16 cellular contexts compared by ENCODE assay signal in genomic region chrX:153549807-153550206, GRCh38. TPM values are rescaled to one million over a fixed set of nuclear protein-coding genes. Genes with fewer than 3 reads are reported as not detected.
"Had no signal": no experiment of that assay in that cellular context is flagged by ENCODE, and none has a peak within 500 bp of the region (broad histone marks: within the 10 kb centered on the region; RNA-seq: fewer than 3 reads in every experiment).

No MANE protein-coding gene starts in this region.

- H3K4me3 ChIP-seq: stomach, testis, upper lobe of left lung had no signal

- H3K9ac ChIP-seq: parathyroid adenoma had no signal

- DNase-seq: activated CD4-positive, alpha-beta T cell treated with anti-CD3 and anti-CD28 coated beads, Interleukin-2, amount 10 ng/mL, durations not matched to agents 7 days and 5 days; activated CD4-positive, CD25-positive, alpha-beta regulatory T cell; activated CD8-positive, alpha-beta memory T cell treated with anti-CD3 and anti-CD28 coated beads for 24 hours; activated naive CD8-positive, alpha-beta T cell treated with anti-CD3 and anti-CD28 coated beads, Interleukin-2, amount 10 ng/mL, durations not matched to agents 7 days and 5 days; effector CD8-positive, alpha-beta T cell; foreskin fibroblast; immature natural killer cell; mesenchymal stem cell; natural killer cell; stimulated activated CD4-positive, alpha-beta T cell treated with anti-CD3 and anti-CD28 coated beads, Interleukin-1b, Interleukin-23, amount 100 ng/mL, for 48 hours; stomach; testis had no signal

- H3K9me3 ChIP-seq: neutrophil, stomach, testis, upper lobe of left lung had no signal

- H3K4me1 ChIP-seq: parathyroid adenoma, stomach, testis, upper lobe of left lung had no signal

- H2AFZ ChIP-seq: parathyroid adenoma had no signal

- H3K27ac ChIP-seq: neutrophil, parathyroid adenoma, stomach, testis, upper lobe of left lung had no signal

- H3K27me3 ChIP-seq: neutrophil, testis, upper lobe of left lung had no signal

- H3K36me3 ChIP-seq: neutrophil, stomach, upper lobe of left lung had no signal

- ATAC-seq: natural killer cell had no signal

- H3K79me2 ChIP-seq: parathyroid adenoma had no signal

RNA-seq across cellular contexts. Expression of gene ATP2B3, which starts 32.4 kb away (rescaled TPM):
- polyA plus RNA-seq: immature natural killer cell, liver had no signal

RNA-seq across cellular contexts. Expression of gene BGN, which starts 55.0 kb away (rescaled TPM):
- polyA plus RNA-seq: immature natural killer cell had no signal
